ENCODE assay signal across 22 cellular contexts in genomic region chr5:133709074-133709676, GRCh38.
A peak's percentile ranks its signal among the peaks of the same experiment; 100 is the strongest.
DNase-seq lines count a peak whose midpoint lies in the region; ATAC-seq and TF ChIP-seq lines count a peak whose summit lies in the region.
"Had no signal": no experiment of that assay in that cellular context is flagged by ENCODE, and none has a peak within 500 bp of the region (broad histone marks: within the 10 kb centered on the region; RNA-seq: fewer than 3 reads in every experiment).

No MANE protein-coding gene starts in this region.

- 51% methylated on average over 3 of the region's 3 CpGs for WGBS in suprapubic skin

- H3K4me1 ChIP-seq in suprapubic skin, result peaks cover 5% of the 10 kb centered on the region
- H3K4me1 ChIP-seq: Caco-2 had no signal

- no peak overlapping the region for H3K27ac ChIP-seq in suprapubic skin
- H3K27ac ChIP-seq: upper lobe of left lung, WERI-Rb-1 had no signal

- TF ChIP-seq CTCF in chondrocyte (IDR thresholded peaks at IDR 0.05), result peak; percentile 40
- TF ChIP-seq CTCF in foreskin fibroblast (IDR thresholded peaks at IDR 0.05; ENCODE audit: low read depth, low read length), result no peak
- TF ChIP-seq CTCF in suprapubic skin (IDR thresholded peaks at IDR 0.05), result no peak

- no peaks in the 10 kb centered on the region for H3K36me3 ChIP-seq in suprapubic skin
- H3K36me3 ChIP-seq: BE2C, upper lobe of left lung, WERI-Rb-1 had no signal

- no peak overlapping the region for H3K27ac Mint-ChIP-seq in chondrocyte (ENCODE audit: unreplicated experiment)
- H3K27ac Mint-ChIP-seq: activated CD4-positive, alpha-beta memory T cell treated with anti-CD3 and anti-CD28 coated beads, Interleukin-2, amount 10 ng/mL, durations not matched to agents 7 days and 5 days; memory B cell had no signal

- TF ChIP-seq POLR2A in suprapubic skin (IDR thresholded peaks at IDR 0.05), result no peak

- no peak for TF ChIP-seq EP300 in suprapubic skin (IDR thresholded peaks at IDR 0.05)

- H3K4me3 ChIP-seq in foreskin fibroblast (ENCODE audit: low read depth in 1 of 2, low read length in 2 of 2), result no peak overlapping the region
- no peak overlapping the region for H3K4me3 ChIP-seq in suprapubic skin
- H3K4me3 ChIP-seq: upper lobe of left lung had no signal

- no peaks in the 10 kb centered on the region for H3K27me3 ChIP-seq in suprapubic skin
- H3K27me3 ChIP-seq: BE2C, upper lobe of left lung had no signal

- H3K9me3 Mint-ChIP-seq in chondrocyte (ENCODE audit: low read depth), result no peaks in the 10 kb centered on the region
- H3K9me3 Mint-ChIP-seq: activated CD4-positive, alpha-beta memory T cell treated with anti-CD3 and anti-CD28 coated beads, Interleukin-2, amount 10 ng/mL, durations not matched to agents 7 days and 5 days; memory B cell had no signal

- peaks cover 1% of the 10 kb centered on the region for H3K27me3 Mint-ChIP-seq in chondrocyte (ENCODE audit: low read depth)

- H3K4me1 Mint-ChIP-seq in chondrocyte (ENCODE audit: low read depth), result peaks cover 8% of the 10 kb centered on the region
- H3K4me1 Mint-ChIP-seq: activated CD4-positive, alpha-beta memory T cell treated with anti-CD3 and anti-CD28 coated beads, Interleukin-2, amount 10 ng/mL, durations not matched to agents 7 days and 5 days; memory B cell had no signal

- ATAC-seq in GM18909 (IDR thresholded peaks at IDR 0.05; ENCODE audit: poor library complexity, unreplicated experiment), result no peak

- DNase-seq in NCI-H1694 treated with DMSO at 0.1 percent for 48 hours (lab: John Stamatoyannopoulos, UW) (peak; percentile 18), NCI-H1694 (lab: John Stamatoyannopoulos, UW) (no peak), chondrocyte (ENCODE audit: low spot score) (no peak), foreskin fibroblast (peak; percentile 16 to 55), suprapubic skin (ENCODE audit: low spot score in 2 of 2) (peak; percentile 7 to 34), NCI-H128 (lab: John Stamatoyannopoulos, UW; ENCODE audit: unreplicated experiment) (no peak)
- DNase-seq in activated effector memory CD4-positive, alpha-beta T cell treated with anti-CD3 and anti-CD28 coated beads, Interleukin-2, amount 50 U/mL, for 16 hours, result no peak
- DNase-seq: 8988T; activated CD4-positive, alpha-beta memory T cell treated with anti-CD3 and anti-CD28 coated beads, Interleukin-2, amount 10 ng/mL, durations not matched to agents 7 days and 5 days; activated gamma-delta T cell; activated T-cell treated with anti-CD3 and anti-CD28 coated beads for 4 hours; Caco-2; erythroblast; KBM-7; NCI-H187 treated with DMSO at 0.1 percent for 48 hours; stimulated activated CD4-positive, alpha-beta T cell treated with anti-CD3 and anti-CD28 coated beads, Interleukin-4, amount 100 ng/mL, for 1 hour; stimulated activated naive CD4-positive, alpha-beta T cell; WERI-Rb-1 had no signal

- no peaks in the 10 kb centered on the region for H3K36me3 Mint-ChIP-seq in chondrocyte (ENCODE audit: low read depth)
- H3K36me3 Mint-ChIP-seq: memory B cell had no signal

- no peak overlapping the region for H3K4me3 Mint-ChIP-seq in chondrocyte (ENCODE audit: unreplicated experiment)
- H3K4me3 Mint-ChIP-seq: activated CD4-positive, alpha-beta memory T cell treated with anti-CD3 and anti-CD28 coated beads, Interleukin-2, amount 10 ng/mL, durations not matched to agents 7 days and 5 days; memory B cell had no signal

- no peaks in the 10 kb centered on the region for H3K9me3 ChIP-seq in suprapubic skin
- H3K9me3 ChIP-seq: BE2C, Caco-2, upper lobe of left lung had no signal

Comparison
In these comparisons a context has a peak if more than half of its experiments do, and no peak if none do; other contexts are left out.
1. DNase-seq: peak in NCI-H1694 treated with DMSO at 0.1 percent for 48 hours (single experiment), foreskin fibroblast (2 of 2) and suprapubic skin (2 of 2); none in NCI-H1694 (single experiment), chondrocyte (single experiment), NCI-H128 (single experiment) and activated effector memory CD4-positive, alpha-beta T cell treated with anti-CD3 and anti-CD28 coated beads, Interleukin-2, amount 50 U/mL, for 16 hours (single experiment).